In genomic region chr12:47799357-47799955, GRCh38 we compare ENCODE assay signal across 10 cellular contexts. TPM values are rescaled to one million over a fixed set of nuclear protein-coding genes. Genes with fewer than 3 reads are reported as not detected.
DNase-seq lines count a peak whose midpoint lies in the region; ATAC-seq, FAIRE-seq and TF ChIP-seq lines count a peak whose summit lies in the region.
"Had no signal": no experiment of that assay in that cellular context is flagged by ENCODE, and none has a peak within 500 bp of the region (broad histone marks: within the 10 kb centered on the region; RNA-seq: fewer than 3 reads in every experiment).

No MANE protein-coding gene starts in this region.

- WGBS in upper lobe of left lung, 2 donors, result 49% methylated on average over 6 to 7 of the region's 7 CpGs
- WGBS in adrenal gland, 4 donors, result 56 to 70% (median 62%) methylated on average over 3 to 7 of the region's 7 CpGs

- no peak for ATAC-seq in activated T-cell treated with anti-CD3 and anti-CD28 coated beads, Interleukin-2, amount 50 U/mL, for 4 hours
- no peak for ATAC-seq in naive thymus-derived CD8-positive, alpha-beta T cell
- ATAC-seq in upper lobe of left lung (ENCODE audit: low FRiP score in 2 of 2) (peak; percentile 3 to 50), GM21576 (IDR thresholded peaks at IDR 0.05; ENCODE audit: unreplicated experiment) (no peak)

- H3K36me3 ChIP-seq in endothelial cell of umbilical vein (ENCODE audit: control insufficient read depth in 2 of 2, extremely low read depth in 1 of 2, insufficient read depth in 2 of 2, low read length in 2 of 2) (peaks cover 26 to 53% of the 10 kb centered on the region in 2 experiments), upper lobe of left lung (peaks cover 29 to 55% (median 43%) of the 10 kb centered on the region in 4 donors), adrenal gland (replicated peaks in 1 of 2) (peaks cover 0 to 45% of the 10 kb centered on the region in 2 donors)

- H3K27ac Mint-ChIP-seq in activated T-cell treated with anti-CD3 and anti-CD28 coated beads, Interleukin-2, amount 50 U/mL, for 24 hours, result peak overlapping the region; percentile 86
- peak overlapping the region in 6 of 10 donors; percentile 20 to 87 (median 58) for H3K27ac Mint-ChIP-seq in naive thymus-derived CD8-positive, alpha-beta T cell

- intact Hi-C loops in endothelial cell of umbilical vein (cut with micrococcal nuclease), result no loop called here
- intact Hi-C loops in adrenal gland (cut with DNase I), result no loop called here

- H3K4me1 ChIP-seq in endothelial cell of umbilical vein (ENCODE audit: control insufficient read depth, extremely low read depth, insufficient read depth, low read length), result peaks cover 43% of the 10 kb centered on the region
- peaks cover 54 to 63% (median 55%) of the 10 kb centered on the region in 4 donors for H3K4me1 ChIP-seq in upper lobe of left lung
- peaks cover 20 to 56% of the 10 kb centered on the region in 2 donors for H3K4me1 ChIP-seq in adrenal gland (replicated peaks in 1 of 2)

- no peak for TF ChIP-seq POLR2A in endothelial cell of umbilical vein (IDR thresholded peaks at IDR 0.05; ENCODE audit: low read depth, low read length)
- no peak for TF ChIP-seq POLR2A in upper lobe of left lung (IDR thresholded peaks at IDR 0.05)
- no peak for TF ChIP-seq POLR2A in adrenal gland (IDR thresholded peaks at IDR 0.05)

- FAIRE-seq in endothelial cell of umbilical vein (lab: Jason Lieb, UNC), result peak; percentile 63

- no TSS peak for BruUV-seq in endothelial cell of umbilical vein (replicated peaks; lab: Mats Ljungman, UMichigan)

- DNase-seq in activated T-cell treated with anti-CD3 and anti-CD28 coated beads, Interleukin-2, amount 50 U/mL, for 24 hours, result no peak
- DNase-seq in activated T-cell treated with anti-CD3 and anti-CD28 coated beads, Interleukin-2, amount 50 U/mL, for 4 hours, result no peak
- no peak for DNase-seq in endothelial cell of umbilical vein (ENCODE audit: low read depth, low spot score)
- DNase-seq in naive thymus-derived CD8-positive, alpha-beta T cell, result no peak
- no peak for DNase-seq in upper lobe of left lung
- DNase-seq in adrenal gland, result no peak
- no peak for DNase-seq in ureter (ENCODE audit: low spot score)
- DNase-seq: activated CD8-positive, alpha-beta memory T cell treated with anti-CD3 and anti-CD28 coated beads, Interleukin-2, amount 50 U/mL, for 48 hours; NCI-H1092 treated with DMSO at 0.1 percent for 48 hours had no signal

- no peak overlapping the region for H3K4me3 ChIP-seq in endothelial cell of umbilical vein (replicated peaks in 1 of 3; ENCODE audit: insufficient read depth in 1 of 3, low read depth in 1 of 3, low read length in 3 of 3)
- no peak overlapping the region for H3K4me3 ChIP-seq in upper lobe of left lung
- no peak overlapping the region for H3K4me3 ChIP-seq in adrenal gland

- H3K9me3 ChIP-seq in endothelial cell of umbilical vein (replicated peaks; ENCODE audit: control insufficient read depth, insufficient read depth, low read length), result no peaks in the 10 kb centered on the region
- H3K9me3 ChIP-seq in upper lobe of left lung, result no peaks in the 10 kb centered on the region
- no peaks in the 10 kb centered on the region for H3K9me3 ChIP-seq in adrenal gland (replicated peaks in 1 of 3)

- H3K9me3 Mint-ChIP-seq in activated T-cell treated with anti-CD3 and anti-CD28 coated beads, Interleukin-2, amount 50 U/mL, for 24 hours, result no peaks in the 10 kb centered on the region
- no peaks in the 10 kb centered on the region for H3K9me3 Mint-ChIP-seq in activated T-cell treated with anti-CD3 and anti-CD28 coated beads, Interleukin-2, amount 50 U/mL, for 4 hours
- H3K9me3 Mint-ChIP-seq in naive thymus-derived CD8-positive, alpha-beta T cell, result no peaks in the 10 kb centered on the region

- peaks cover 94% of the 10 kb centered on the region for H3K36me3 Mint-ChIP-seq in activated T-cell treated with anti-CD3 and anti-CD28 coated beads, Interleukin-2, amount 50 U/mL, for 24 hours (ENCODE audit: low read depth)
- H3K36me3 Mint-ChIP-seq in activated T-cell treated with anti-CD3 and anti-CD28 coated beads, Interleukin-2, amount 50 U/mL, for 4 hours (ENCODE audit: insufficient read depth), result peaks cover 8% of the 10 kb centered on the region
- H3K36me3 Mint-ChIP-seq in naive thymus-derived CD8-positive, alpha-beta T cell, result peaks cover 0 to 33% (median 1%) of the 10 kb centered on the region in 3 donors

- TF ChIP-seq CTCF in endothelial cell of umbilical vein (IDR thresholded peaks at IDR 0.05; ENCODE audit: extremely low read depth in 1 of 2, insufficient read depth in 1 of 2, low read depth in 1 of 2, low read length in 2 of 2) (no peak), upper lobe of left lung (IDR thresholded peaks at IDR 0.05) (no peak), adrenal gland (IDR thresholded peaks at IDR 0.05) (no peak)

- CTCF ChIA-PET in endothelial cell of umbilical vein (lab: Charles Lee), result interaction anchor here (1.0 to 15.8 kb wide), 5 partner anchors 9 to 36 kb away, joined by 3 to 427 read pairs (median 4); no protein-coding TSS in a partner anchor

- POLR2A ChIA-PET in endothelial cell of umbilical vein (lab: Charles Lee), result interaction anchor here (1.3 kb wide), 1 partner anchor 9 kb away, joined by 4 read pairs; no protein-coding TSS in a partner anchor
- POLR2A ChIA-PET in naive thymus-derived CD8-positive, alpha-beta T cell (lab: Charles Lee), result interaction anchor here (0.6 to 4.1 kb wide), 5 partner anchors 10 to 36 kb away, joined by 3 to 31 read pairs (median 5); no protein-coding TSS in a partner anchor

- peaks cover 69% of the 10 kb centered on the region for H3K79me2 ChIP-seq in endothelial cell of umbilical vein (ENCODE audit: control insufficient read depth, insufficient read depth, low read length)

- TF ChIP-seq EP300 in upper lobe of left lung (IDR thresholded peaks at IDR 0.05), result no peak

- H3K27me3 ChIP-seq in endothelial cell of umbilical vein (ENCODE audit: control insufficient read depth in 2 of 2, insufficient read depth in 2 of 2, low read length in 2 of 2), result no peaks in the 10 kb centered on the region
- H3K27me3 ChIP-seq in upper lobe of left lung, result no peaks in the 10 kb centered on the region
- H3K27me3 ChIP-seq in adrenal gland, result no peaks in the 10 kb centered on the region

- H3K27ac ChIP-seq in endothelial cell of umbilical vein (ENCODE audit: insufficient read depth, low read depth, low read length) (no peak overlapping the region), upper lobe of left lung (peak overlapping the region; percentile 47 to 99 (median 78)), adrenal gland (peak overlapping the region in 2 of 5 donors; percentile 38 to 66)

- peaks cover 6% of the 10 kb centered on the region for H4K20me1 ChIP-seq in endothelial cell of umbilical vein (replicated peaks; ENCODE audit: control insufficient read depth, extremely low read depth, insufficient read depth, low read length)

- H3K4me2 ChIP-seq in endothelial cell of umbilical vein (ENCODE audit: insufficient read depth, low read length), result no peak overlapping the region

- peaks cover 57% of the 10 kb centered on the region for H3K4me1 Mint-ChIP-seq in activated T-cell treated with anti-CD3 and anti-CD28 coated beads, Interleukin-2, amount 50 U/mL, for 24 hours (ENCODE audit: low read depth)
- peaks cover 45% of the 10 kb centered on the region for H3K4me1 Mint-ChIP-seq in activated T-cell treated with anti-CD3 and anti-CD28 coated beads, Interleukin-2, amount 50 U/mL, for 4 hours (ENCODE audit: low read depth)
- H3K4me1 Mint-ChIP-seq in naive thymus-derived CD8-positive, alpha-beta T cell, result peaks cover 35 to 71% (median 62%) of the 10 kb centered on the region in 4 donors

- H3K27me3 Mint-ChIP-seq in activated T-cell treated with anti-CD3 and anti-CD28 coated beads, Interleukin-2, amount 50 U/mL, for 24 hours, result no peaks in the 10 kb centered on the region
- H3K27me3 Mint-ChIP-seq in activated T-cell treated with anti-CD3 and anti-CD28 coated beads, Interleukin-2, amount 50 U/mL, for 4 hours (ENCODE audit: low read depth), result no peaks in the 10 kb centered on the region
- H3K27me3 Mint-ChIP-seq in naive thymus-derived CD8-positive, alpha-beta T cell, result no peaks in the 10 kb centered on the region

- no peaks in the 10 kb centered on the region for H3K9me1 ChIP-seq in endothelial cell of umbilical vein (replicated peaks; ENCODE audit: control insufficient read depth, extremely low read depth, insufficient read depth, low read length)

- no peak overlapping the region for H3K9ac ChIP-seq in endothelial cell of umbilical vein (replicated peaks; ENCODE audit: extremely low read depth, insufficient read depth, low read length)

- H3K4me3 Mint-ChIP-seq in activated T-cell treated with anti-CD3 and anti-CD28 coated beads, Interleukin-2, amount 50 U/mL, for 24 hours, result no peak overlapping the region
- H3K4me3 Mint-ChIP-seq in activated T-cell treated with anti-CD3 and anti-CD28 coated beads, Interleukin-2, amount 50 U/mL, for 4 hours, result no peak overlapping the region
- H3K4me3 Mint-ChIP-seq in naive thymus-derived CD8-positive, alpha-beta T cell, result no peak overlapping the region

- H2AFZ ChIP-seq in endothelial cell of umbilical vein (ENCODE audit: low read depth, low read length), result no peak overlapping the region

- dilution Hi-C loops in endothelial cell of umbilical vein (cut with MboI; ENCODE audit: extremely low pct_ligation_motif_present, low sequenced_read_pairs), result no loop called here

RNA-seq across cellular contexts. Expression of gene HDAC7, which starts 20.2 kb away (rescaled TPM):
- 100 to 1,000 TPM; 168 to 199 (median 199) TPM for total RNA-seq in activated T-cell treated with anti-CD3 and anti-CD28 coated beads, Interleukin-2, amount 50 U/mL, for 4 hours
- total RNA-seq in endothelial cell of umbilical vein (249 and 252 TPM in 2 replicates), upper lobe of left lung (100 to 1,000 TPM in 4 of 6 donors, 10 to 100 TPM in 2; 66.6 to 164 (median 126) TPM), adrenal gland (100 to 1,000 TPM in 5 of 8 donors, 10 to 100 TPM in 3; 66.6 to 178 (median 147) TPM), ureter (144 TPM)
- polyA plus RNA-seq in endothelial cell of umbilical vein (119 and 122 TPM in 2 replicates), adrenal gland (100 to 1,000 TPM; 110 to 184 (median 164) TPM)
- 101 and 125 TPM in 2 replicates for polyA plus RNA-seq in endothelial cell of umbilical vein (2011; cell fraction: cytosol; rRNA removed)
- 462 and 531 TPM in 2 replicates for polyA plus RNA-seq in endothelial cell of umbilical vein (2011; cell fraction: nucleus; rRNA removed)
- polyA plus RNA-seq in endothelial cell of umbilical vein (2012), result 105 and 119 TPM in 2 replicates
- polyA minus RNA-seq in endothelial cell of umbilical vein, result 81.4 and 95.8 TPM in 2 replicates
- 25.6 TPM for polyA minus RNA-seq in endothelial cell of umbilical vein (2011; cell fraction: cytosol; rRNA and poly(A)+ RNA removed)
- polyA minus RNA-seq in endothelial cell of umbilical vein (2011; cell fraction: nucleus; rRNA and poly(A)+ RNA removed), result 127 and 192 TPM in 2 replicates
- 100 to 1,000 TPM; 160 to 165 TPM for total RNA-seq in naive thymus-derived CD8-positive, alpha-beta T cell
- 10 to 100 TPM; 10.2 to 30.5 (median 14.3) TPM for polyA plus RNA-seq in naive thymus-derived CD8-positive, alpha-beta T cell

RNA-seq across cellular contexts. Expression of gene SLC48A1, which starts 26.4 kb away (rescaled TPM):
- 1 to 10 TPM; 4.0 to 5.2 (median 5.0) TPM for total RNA-seq in activated T-cell treated with anti-CD3 and anti-CD28 coated beads, Interleukin-2, amount 50 U/mL, for 4 hours
- 17.9 and 20.3 TPM in 2 replicates for total RNA-seq in endothelial cell of umbilical vein
- polyA plus RNA-seq in endothelial cell of umbilical vein, result 17.3 and 19.8 TPM in 2 replicates
- 13.0 and 14.1 TPM in 2 replicates for polyA plus RNA-seq in endothelial cell of umbilical vein (2011; cell fraction: cytosol; rRNA removed)
- polyA plus RNA-seq in endothelial cell of umbilical vein (2011; cell fraction: nucleus; rRNA removed), result 21.7 and 24.5 TPM in 2 replicates
- 14.7 and 19.3 TPM in 2 replicates for polyA plus RNA-seq in endothelial cell of umbilical vein (2012)
- polyA minus RNA-seq in endothelial cell of umbilical vein, result 14.9 and 20.7 TPM in 2 replicates
- polyA minus RNA-seq in endothelial cell of umbilical vein (2011; cell fraction: cytosol; rRNA and poly(A)+ RNA removed), result 18.2 TPM
- 7.0 and 7.5 TPM in 2 replicates for polyA minus RNA-seq in endothelial cell of umbilical vein (2011; cell fraction: nucleus; rRNA and poly(A)+ RNA removed)
- 10 to 100 TPM; 11.5 to 12.8 TPM for total RNA-seq in naive thymus-derived CD8-positive, alpha-beta T cell
- polyA plus RNA-seq in naive thymus-derived CD8-positive, alpha-beta T cell, result 10 to 100 TPM in 1 of 3 donors, 1 to 10 TPM in 2; 9.4 to 11.6 (median 9.7) TPM
- 10 to 100 TPM; 26.5 to 36.5 (median 33.9) TPM for total RNA-seq in upper lobe of left lung
- 10 to 100 TPM; 52.5 to 91.9 (median 73.6) TPM for total RNA-seq in adrenal gland
- 10 to 100 TPM; 36.3 to 51.0 (median 44.8) TPM for polyA plus RNA-seq in adrenal gland
- 41.3 TPM for total RNA-seq in ureter

RNA-seq across cellular contexts. Expression of gene RAPGEF3, which starts 40.8 kb away (rescaled TPM):
- 1 to 10 TPM in 1 of 3 donors, under 1 TPM in 2; 0.55 to 1.3 (median 0.66) TPM for total RNA-seq in activated T-cell treated with anti-CD3 and anti-CD28 coated beads, Interleukin-2, amount 50 U/mL, for 4 hours
- total RNA-seq in endothelial cell of umbilical vein (53.6 and 55.1 TPM in 2 replicates), upper lobe of left lung (10 to 100 TPM; 19.0 to 94.0 (median 52.1) TPM), adrenal gland (10 to 100 TPM in 3 of 8 donors, 1 to 10 TPM in 5; 2.4 to 14.6 (median 9.3) TPM), ureter (83.4 TPM)
- polyA plus RNA-seq in endothelial cell of umbilical vein (30.8 and 34.5 TPM in 2 replicates), adrenal gland (10 to 100 TPM in 2 of 3 donors, 1 to 10 TPM in 1; 1.4 to 69.4 (median 43.8) TPM)
- polyA plus RNA-seq in endothelial cell of umbilical vein (2011; cell fraction: cytosol; rRNA removed), result 14.4 and 18.3 TPM in 2 replicates
- polyA plus RNA-seq in endothelial cell of umbilical vein (2011; cell fraction: nucleus; rRNA removed), result 171 and 207 TPM in 2 replicates
- polyA plus RNA-seq in endothelial cell of umbilical vein (2012), result 29.7 and 38.7 TPM in 2 replicates
- polyA minus RNA-seq in endothelial cell of umbilical vein, result 34.0 and 42.1 TPM in 2 replicates
- polyA minus RNA-seq in endothelial cell of umbilical vein (2011; cell fraction: cytosol; rRNA and poly(A)+ RNA removed), result 3.3 TPM
- polyA minus RNA-seq in endothelial cell of umbilical vein (2011; cell fraction: nucleus; rRNA and poly(A)+ RNA removed), result 57.3 and 65.6 TPM in 2 replicates
- total RNA-seq in naive thymus-derived CD8-positive, alpha-beta T cell, result under 1 TPM; 0.63 to 0.65 TPM
- polyA plus RNA-seq in naive thymus-derived CD8-positive, alpha-beta T cell, result under 1 TPM; 0.08 to 0.27 (median 0.12) TPM

Comparison
In these comparisons a context has a peak if more than half of its experiments do, and no peak if none do; other contexts are left out.
1. ATAC-seq: peak in upper lobe of left lung (2 of 2); none in activated T-cell treated with anti-CD3 and anti-CD28 coated beads, Interleukin-2, amount 50 U/mL, for 4 hours (0 of 2), naive thymus-derived CD8-positive, alpha-beta T cell (0 of 2) and GM21576 (single experiment).